Comparison of ENCODE assay signal across 8 cellular contexts in genomic region chr4:94758700-94759399, GRCh38. TPM values are rescaled to one million over a fixed set of nuclear protein-coding genes. Genes with fewer than 3 reads are reported as not detected.
DNase-seq lines count a peak whose midpoint lies in the region; ATAC-seq and TF ChIP-seq lines count a peak whose summit lies in the region.
"Had no signal": no experiment of that assay in that cellular context is flagged by ENCODE, and none has a peak within 500 bp of the region (broad histone marks: within the 10 kb centered on the region; RNA-seq: fewer than 3 reads in every experiment).

No MANE protein-coding gene starts in this region.

- DNase-seq in HuH-7 (ENCODE audit: low spot score) (peak; percentile 26), ascending aorta (ENCODE audit: low spot score in 2 of 2) (no peak), immature natural killer cell (no peak), activated gamma-delta T cell treated with Interleukin-2 at 50 U/mL for 16 hours (no peak)
- no peak for DNase-seq in stimulated activated naive CD8-positive, alpha-beta T cell treated with anti-CD3 and anti-CD28 coated beads, Interleukin-15, amount 100 ng/mL, for 72 hours

- no peaks in the 10 kb centered on the region for H3K9me3 ChIP-seq in ascending aorta

- peaks cover 0 to 11% (median 7%) of the 10 kb centered on the region in 6 donors for H3K9me3 Mint-ChIP-seq in immature natural killer cell
- no peaks in the 10 kb centered on the region for H3K9me3 Mint-ChIP-seq in stimulated activated naive CD8-positive, alpha-beta T cell treated with anti-CD3 and anti-CD28 coated beads, Interleukin-15, amount 100 ng/mL, for 72 hours

- peak overlapping the region; percentile 76 to 81 for H3K4me3 ChIP-seq in ascending aorta
- H3K4me3 ChIP-seq: K562 had no signal

- H3K4me3 Mint-ChIP-seq in immature natural killer cell: peak overlapping the region; percentile 48 to 72 (median 54)
- H3K4me3 Mint-ChIP-seq in stimulated activated naive CD8-positive, alpha-beta T cell treated with anti-CD3 and anti-CD28 coated beads, Interleukin-15, amount 100 ng/mL, for 72 hours: peak overlapping the region; percentile 68 to 72

- peak; percentile 29 for ATAC-seq in stimulated activated naive CD8-positive, alpha-beta T cell treated with anti-CD3 and anti-CD28 coated beads, Interleukin-15, amount 100 ng/mL, for 72 hours
- ATAC-seq in HG02763 (IDR thresholded peaks at IDR 0.05; ENCODE audit: unreplicated experiment): no peak
- ATAC-seq in GM21360 (IDR thresholded peaks at IDR 0.05; ENCODE audit: unreplicated experiment): no peak
- ATAC-seq: K562 had no signal

- no peaks in the 10 kb centered on the region for H3K27me3 ChIP-seq in ascending aorta

- intact Hi-C loops in ascending aorta (cut with DNase I): loop anchor here (5.0 to 10.0 kb wide), 7 partner anchors 68 to 786 kb away; partner anchors contain the start of genes PDLIM5 and UNC5C

- peak overlapping the region; percentile 79 to 85 for H3K27ac ChIP-seq in ascending aorta

- H3K4me1 ChIP-seq in ascending aorta: no peaks in the 10 kb centered on the region

- no peak for TF ChIP-seq CTCF in ascending aorta (IDR thresholded peaks at IDR 0.05)

- H3K27me3 Mint-ChIP-seq in immature natural killer cell (ENCODE audit: low read depth in 3 of 3): peaks cover 14 to 31% (median 21%) of the 10 kb centered on the region in 3 donors
- peaks cover 82% of the 10 kb centered on the region for H3K27me3 Mint-ChIP-seq in stimulated activated naive CD8-positive, alpha-beta T cell treated with anti-CD3 and anti-CD28 coated beads, Interleukin-15, amount 100 ng/mL, for 72 hours

- H3K36me3 ChIP-seq in ascending aorta: no peaks in the 10 kb centered on the region

- H3K27ac Mint-ChIP-seq in immature natural killer cell: no peak overlapping the region
- H3K27ac Mint-ChIP-seq in stimulated activated naive CD8-positive, alpha-beta T cell treated with anti-CD3 and anti-CD28 coated beads, Interleukin-15, amount 100 ng/mL, for 72 hours: no peak overlapping the region

- H3K4me1 Mint-ChIP-seq in immature natural killer cell: peaks cover 2 to 8% of the 10 kb centered on the region in 2 donors
- H3K4me1 Mint-ChIP-seq in stimulated activated naive CD8-positive, alpha-beta T cell treated with anti-CD3 and anti-CD28 coated beads, Interleukin-15, amount 100 ng/mL, for 72 hours: peaks cover 9% of the 10 kb centered on the region

- H3K36me3 Mint-ChIP-seq in immature natural killer cell: peaks cover 0 to 5% (median 0%) of the 10 kb centered on the region in 3 donors

RNA-seq across cellular contexts. Expression of gene BMPR1B, which starts 1.1 kb away (rescaled TPM):
- total RNA-seq in ascending aorta: 3.8 TPM
- polyA plus RNA-seq in immature natural killer cell: not detected
- total RNA-seq: K562 had no signal
